ENCODE assay signal across 1 cellular context in the genomic region with DNA sequence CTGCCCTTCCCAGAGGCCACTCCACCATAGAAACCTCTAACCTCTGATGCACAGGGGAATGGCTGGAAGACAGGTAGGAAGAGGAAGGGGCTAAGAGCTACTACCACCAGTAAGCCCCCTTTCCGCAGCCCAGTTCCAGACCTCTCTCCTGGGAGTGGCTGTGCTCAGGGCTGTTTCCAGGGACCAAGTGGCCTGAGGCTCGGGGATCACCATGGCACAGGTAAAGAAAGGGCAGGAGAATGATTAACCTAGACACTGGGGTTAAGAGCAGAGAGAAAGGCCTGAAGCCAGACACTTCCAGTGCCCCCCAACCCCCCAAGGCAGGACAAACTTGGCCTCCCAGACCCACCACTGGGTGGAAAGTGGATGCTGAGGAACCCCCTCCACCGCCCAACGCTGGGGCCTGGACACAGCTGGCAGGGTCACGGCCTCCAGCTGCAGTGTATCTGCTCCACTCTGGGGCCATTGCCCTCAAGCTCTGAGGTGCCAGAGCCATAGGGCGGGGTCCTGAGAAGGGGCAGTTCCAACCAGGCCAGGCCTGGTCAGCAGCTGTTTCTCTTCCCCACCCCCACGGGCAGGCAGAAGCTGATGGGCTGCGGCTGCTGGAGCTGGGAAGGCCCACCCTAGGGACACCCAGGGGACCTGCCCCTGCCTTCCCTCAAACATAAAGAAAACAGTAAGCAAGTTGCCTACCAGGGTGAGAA.
TF ChIP-seq lines count a peak whose summit lies in the region.

No MANE protein-coding gene starts in this region.

TF ChIP-seq in SK-N-SH treated with all-trans-retinoic acid at 6 μM for 48 hours, 23 proteins besides CTCF, POLR2A, EP300 and RAD21 (continued from another document):
- no peak for TF ChIP-seq TSHZ2 (CRISPR knock-in tag; IDR thresholded peaks at IDR 0.05)
- no peak for TF ChIP-seq SNAI2 (CRISPR knock-in tag; IDR thresholded peaks at IDR 0.05)
